14 cellular contexts compared by ENCODE assay signal in genomic region chr2:106863387-106863786, GRCh38. TPM values are rescaled to one million over a fixed set of nuclear protein-coding genes. Genes with fewer than 3 reads are reported as not detected.
A peak's percentile ranks its signal among the peaks of the same experiment; 100 is the strongest.
DNase-seq lines count a peak whose midpoint lies in the region; ATAC-seq and TF ChIP-seq lines count a peak whose summit lies in the region.
"Had no signal": no experiment of that assay in that cellular context is flagged by ENCODE, and none has a peak within 500 bp of the region (broad histone marks: within the 10 kb centered on the region; RNA-seq: fewer than 3 reads in every experiment).

No MANE protein-coding gene starts in this region.

- no peak overlapping the region for H3K9ac ChIP-seq in neural progenitor cell

- H3K4me3 ChIP-seq in choroid plexus epithelial cell (ENCODE audit: low read depth, low read length) = no peak overlapping the region
- no peak overlapping the region for H3K4me3 ChIP-seq in neural progenitor cell
- H3K4me3 ChIP-seq: MG63, sigmoid colon, SK-N-MC had no signal

- no peak overlapping the region for H3K4me2 ChIP-seq in neural progenitor cell

- DNase-seq in NCI-H510A treated with DMSO at 0.1 percent for 48 hours (lab: John Stamatoyannopoulos, UW) (peak; percentile 49), choroid plexus epithelial cell (ENCODE audit: low read depth) (peak; percentile 32), neural progenitor cell (ENCODE audit: low spot score) (peak; percentile 20), NCI-H2107 (lab: John Stamatoyannopoulos, UW) (no peak), NCI-H446 (lab: John Stamatoyannopoulos, UW) (no peak)
- DNase-seq: activated CD4-positive, CD25-positive, alpha-beta regulatory T cell treated with anti-CD3 and anti-CD28 coated beads, Interleukin-2, amount 50 U/mL, for 72 hours; activated T-cell treated with anti-CD3 and anti-CD28 coated beads, Interleukin-2, amount 50 U/mL, for 4 hours; MG63; sigmoid colon had no signal

- H4K20me1 ChIP-seq in neural progenitor cell (ENCODE audit: low read depth) = peaks cover 16% of the 10 kb centered on the region

- H3K9me3 Mint-ChIP-seq in neural progenitor cell = peaks cover 29% of the 10 kb centered on the region
- H3K9me3 Mint-ChIP-seq: activated T-cell treated with anti-CD3 and anti-CD28 coated beads, Interleukin-2, amount 50 U/mL, for 4 hours had no signal

- peaks cover 47% of the 10 kb centered on the region for H3K36me3 Mint-ChIP-seq in neural progenitor cell

- peaks cover 12% of the 10 kb centered on the region for H3K79me2 ChIP-seq in neural progenitor cell (ENCODE audit: low read depth)

- peak; percentile 20 for TF ChIP-seq CTCF in GM12873 (IDR thresholded peaks at IDR 0.05; ENCODE audit: insufficient read depth, low read depth, low read length, missing control alignments)
- peak; percentile 60 for TF ChIP-seq CTCF in choroid plexus epithelial cell (conservative IDR thresholded peaks at IDR 0.05; ENCODE audit: low read depth, low read length)
- peak; percentile 49 for TF ChIP-seq CTCF in neural progenitor cell (IDR thresholded peaks at IDR 0.05)

- H3K9me3 ChIP-seq in neural progenitor cell (ENCODE audit: low read depth) = no peaks in the 10 kb centered on the region
- H3K9me3 ChIP-seq: MG63 had no signal

- no peak overlapping the region for H3K4me3 Mint-ChIP-seq in neural progenitor cell
- H3K4me3 Mint-ChIP-seq: activated T-cell treated with anti-CD3 and anti-CD28 coated beads, Interleukin-2, amount 50 U/mL, for 4 hours had no signal

- no peak overlapping the region for H3K27ac Mint-ChIP-seq in neural progenitor cell

- no peaks in the 10 kb centered on the region for H3K36me3 ChIP-seq in neural progenitor cell
- H3K36me3 ChIP-seq: MG63, sigmoid colon had no signal

- H3K4me1 Mint-ChIP-seq in neural progenitor cell = peaks cover 38% of the 10 kb centered on the region

- peaks cover 15% of the 10 kb centered on the region for H3F3A ChIP-seq in neural progenitor cell (ENCODE audit: low read depth)

- no peak overlapping the region for H2AFZ ChIP-seq in neural progenitor cell (replicated peaks)

- peaks cover 36% of the 10 kb centered on the region for H3K27me3 ChIP-seq in neural progenitor cell
- H3K27me3 ChIP-seq: MG63, sigmoid colon had no signal

- ATAC-seq in HG03354 (IDR thresholded peaks at IDR 0.05; ENCODE audit: poor library complexity, severe bottlenecking, unreplicated experiment) (no peak), HG03045 (IDR thresholded peaks at IDR 0.05; ENCODE audit: unreplicated experiment) (no peak)
- ATAC-seq: activated T-cell treated with anti-CD3 and anti-CD28 coated beads, Interleukin-2, amount 50 U/mL, for 4 hours had no signal

- H3K27ac ChIP-seq in neural progenitor cell = no peak overlapping the region
- H3K27ac ChIP-seq: SK-N-MC had no signal

- H3K27me3 Mint-ChIP-seq in neural progenitor cell (ENCODE audit: insufficient read depth, low read depth) = peaks cover 8% of the 10 kb centered on the region

- peaks cover 18% of the 10 kb centered on the region for H3K4me1 ChIP-seq in neural progenitor cell

RNA-seq across cellular contexts. Expression of gene ST6GAL2, which starts 22.6 kb away (rescaled TPM):
- total RNA-seq in neural progenitor cell (ENCODE audit: low replicate concordance) = 10.1 and 12.8 TPM in 2 replicates
- total RNA-seq: activated T-cell treated with anti-CD3 and anti-CD28 coated beads, Interleukin-2, amount 50 U/mL, for 4 hours; NCI-H460 had no signal

Comparison
In these comparisons a context has a peak if more than half of its experiments do, and no peak if none do; other contexts are left out.
1. DNase-seq: peak in NCI-H510A treated with DMSO at 0.1 percent for 48 hours (single experiment), choroid plexus epithelial cell (single experiment) and neural progenitor cell (single experiment); none in NCI-H2107 (single experiment) and NCI-H446 (0 of 2).
2. Peak in every context shown above with its lines, with median percentiles within 50 percentile points of each other: CTCF ChIP-seq.